ENCODE assay signal across 14 cellular contexts in genomic region chr21:42440187-42440792, GRCh38. TPM values are rescaled to one million over a fixed set of nuclear protein-coding genes. Genes with fewer than 3 reads are reported as not detected.
DNase-seq lines count a peak whose midpoint lies in the region; ATAC-seq and FAIRE-seq lines count a peak whose summit lies in the region.
"Had no signal": no experiment of that assay in that cellular context is flagged by ENCODE, and none has a peak within 500 bp of the region (broad histone marks: within the 10 kb centered on the region; RNA-seq: fewer than 3 reads in every experiment).

No MANE protein-coding gene starts in this region.

- H3K27me3 Mint-ChIP-seq in CD8-positive, alpha-beta memory T cell: no peaks in the 10 kb centered on the region

- peaks cover 23 to 97% (median 27%) of the 10 kb centered on the region in 3 donors for H3K36me3 Mint-ChIP-seq in CD8-positive, alpha-beta memory T cell
- H3K36me3 Mint-ChIP-seq in activated naive CD4-positive, alpha-beta T cell treated with anti-CD3 and anti-CD28 coated beads, Interleukin-2, amount 50 U/mL, for 72 hours: peaks cover 31 to 64% of the 10 kb centered on the region in 2 donors

- H3K36me3 ChIP-seq in CD8-positive, alpha-beta memory T cell (ENCODE audit: insufficient read depth, low read length): peaks cover 56% of the 10 kb centered on the region
- H3K36me3 ChIP-seq: tibial nerve had no signal

- H3K4me3 ChIP-seq in CD8-positive, alpha-beta memory T cell (ENCODE audit: low read length): no peak overlapping the region
- H3K4me3 ChIP-seq: K562, tibial nerve had no signal

- no peaks in the 10 kb centered on the region for H3K27me3 ChIP-seq in CD8-positive, alpha-beta memory T cell (ENCODE audit: insufficient read depth, low read length, poor library complexity, severe bottlenecking)
- H3K27me3 ChIP-seq: tibial nerve had no signal

- CTCF ChIA-PET in CD8-positive, alpha-beta memory T cell (lab: Charles Lee): no interaction called here

- no peak for DNase-seq in CD8-positive, alpha-beta memory T cell
- DNase-seq in activated naive CD4-positive, alpha-beta T cell treated with anti-CD3 and anti-CD28 coated beads, Interleukin-2, amount 50 U/mL, for 72 hours (ENCODE audit: low spot score in 2 of 2): no peak
- no peak for DNase-seq in NOMO-1 treated with DMSO at 0.1 percent for 48 hours (lab: John Stamatoyannopoulos, UW; ENCODE audit: unreplicated experiment)
- DNase-seq in UCSD-AML1 (lab: John Stamatoyannopoulos, UW; ENCODE audit: unreplicated experiment): no peak
- no peak for DNase-seq in frontal cortex (ENCODE audit: low spot score in 2 of 2)
- DNase-seq: NCI-H446 had no signal

- H3K4me3 Mint-ChIP-seq in CD8-positive, alpha-beta memory T cell: peak overlapping the region in 1 of 7 donors; percentile 49

- no peak overlapping the region for H3K27ac ChIP-seq in CD8-positive, alpha-beta memory T cell (ENCODE audit: low read depth, low read length)
- H3K27ac ChIP-seq: tibial nerve had no signal

- no peaks in the 10 kb centered on the region for H3K9me3 Mint-ChIP-seq in CD8-positive, alpha-beta memory T cell
- H3K9me3 Mint-ChIP-seq in activated naive CD4-positive, alpha-beta T cell treated with anti-CD3 and anti-CD28 coated beads, Interleukin-2, amount 50 U/mL, for 72 hours: peaks cover 0 to 14% of the 10 kb centered on the region in 2 donors

- no peak for FAIRE-seq in frontal cortex (lab: Jason Lieb, UNC)

- POLR2A ChIA-PET in CD8-positive, alpha-beta memory T cell (lab: Charles Lee): interaction anchor here (1.2 kb wide), 1 partner anchor 15 kb away, joined by 5 read pairs; no protein-coding TSS in a partner anchor

- peaks cover 11% of the 10 kb centered on the region for H3K4me1 ChIP-seq in CD8-positive, alpha-beta memory T cell (ENCODE audit: insufficient read depth, low read length)
- H3K4me1 ChIP-seq: tibial nerve had no signal

- H3K9me3 ChIP-seq in CD8-positive, alpha-beta memory T cell (ENCODE audit: low read length): no peaks in the 10 kb centered on the region

- H3K4me1 Mint-ChIP-seq in CD8-positive, alpha-beta memory T cell: peaks cover 43 to 58% (median 50%) of the 10 kb centered on the region in 3 donors

- peak; percentile 67 for ATAC-seq in GM18867 (IDR thresholded peaks at IDR 0.05; ENCODE audit: unreplicated experiment)
- ATAC-seq in HG02973 (IDR thresholded peaks at IDR 0.05; ENCODE audit: unreplicated experiment): peak; percentile 51
- ATAC-seq in activated naive CD4-positive, alpha-beta T cell treated with anti-CD3 and anti-CD28 coated beads, Interleukin-2, amount 50 U/mL, for 72 hours: peak; percentile 47 to 79
- ATAC-seq in GM18909 (IDR thresholded peaks at IDR 0.05; ENCODE audit: poor library complexity, unreplicated experiment): no peak
- ATAC-seq: K562 had no signal

- peak overlapping the region; percentile 10 to 95 (median 86) for H3K27ac Mint-ChIP-seq in CD8-positive, alpha-beta memory T cell
- peak overlapping the region in 1 of 2 donors; percentile 69 for H3K27ac Mint-ChIP-seq in activated naive CD4-positive, alpha-beta T cell treated with anti-CD3 and anti-CD28 coated beads, Interleukin-2, amount 50 U/mL, for 72 hours

RNA-seq across cellular contexts. Expression of gene UBASH3A, which starts 36.6 kb away (rescaled TPM):
- total RNA-seq in CD8-positive, alpha-beta memory T cell: 10 to 100 TPM; 36.4 to 38.7 TPM
- polyA plus RNA-seq in CD8-positive, alpha-beta memory T cell: 55.1 TPM
- 10 to 100 TPM; 13.0 to 51.9 TPM for total RNA-seq in activated naive CD4-positive, alpha-beta T cell treated with anti-CD3 and anti-CD28 coated beads, Interleukin-2, amount 50 U/mL, for 72 hours
- total RNA-seq in frontal cortex: not detected
- total RNA-seq: fibroblast of lung, kidney epithelial cell, SK-MEL-5 had no signal
- polyA plus RNA-seq: fibroblast of lung had no signal

RNA-seq across cellular contexts. Expression of gene TMPRSS3, which starts 44.4 kb away (rescaled TPM):
- total RNA-seq in CD8-positive, alpha-beta memory T cell: 10 to 100 TPM; 19.6 to 20.4 TPM
- polyA plus RNA-seq in CD8-positive, alpha-beta memory T cell: 2.0 TPM
- total RNA-seq in activated naive CD4-positive, alpha-beta T cell treated with anti-CD3 and anti-CD28 coated beads, Interleukin-2, amount 50 U/mL, for 72 hours: 10 to 100 TPM in 1 of 2 donors, 1 to 10 TPM in 1; 9.8 to 68.6 TPM
- total RNA-seq in frontal cortex: not detected
- total RNA-seq: fibroblast of lung, K562, tibial nerve had no signal
- polyA plus RNA-seq: fibroblast of lung had no signal

RNA-seq across cellular contexts. Expression of gene RSPH1, which starts 55.7 kb away (rescaled TPM):
- total RNA-seq in CD8-positive, alpha-beta memory T cell: not detected
- not detected for polyA plus RNA-seq in CD8-positive, alpha-beta memory T cell
- total RNA-seq in activated naive CD4-positive, alpha-beta T cell treated with anti-CD3 and anti-CD28 coated beads, Interleukin-2, amount 50 U/mL, for 72 hours: under 1 TPM; 0.11 to 0.33 TPM
- 0.41 TPM for total RNA-seq in frontal cortex
- total RNA-seq: fibroblast of lung, K562 had no signal
- polyA plus RNA-seq: fibroblast of lung had no signal

Comparison
In these comparisons a context has a peak if more than half of its experiments do, and no peak if none do; other contexts are left out.
1. RNA of gene UBASH3A, which starts 36.6 kb away (total RNA-seq): 13.0 to 51.9 TPM in activated naive CD4-positive, alpha-beta T cell treated with anti-CD3 and anti-CD28 coated beads, Interleukin-2, amount 50 U/mL, for 72 hours and 36.4 to 38.7 TPM in CD8-positive, alpha-beta memory T cell; not detected in frontal cortex (single experiment); every median in the first group is over 10 times any median in the second.
2. RNA of gene TMPRSS3, which starts 44.4 kb away (total RNA-seq): 9.8 to 68.6 TPM in activated naive CD4-positive, alpha-beta T cell treated with anti-CD3 and anti-CD28 coated beads, Interleukin-2, amount 50 U/mL, for 72 hours and 19.6 to 20.4 TPM in CD8-positive, alpha-beta memory T cell; not detected in frontal cortex (single experiment); every median in the first group is over 10 times any median in the second.